10 cellular contexts compared by ENCODE assay signal in the genomic region with DNA sequence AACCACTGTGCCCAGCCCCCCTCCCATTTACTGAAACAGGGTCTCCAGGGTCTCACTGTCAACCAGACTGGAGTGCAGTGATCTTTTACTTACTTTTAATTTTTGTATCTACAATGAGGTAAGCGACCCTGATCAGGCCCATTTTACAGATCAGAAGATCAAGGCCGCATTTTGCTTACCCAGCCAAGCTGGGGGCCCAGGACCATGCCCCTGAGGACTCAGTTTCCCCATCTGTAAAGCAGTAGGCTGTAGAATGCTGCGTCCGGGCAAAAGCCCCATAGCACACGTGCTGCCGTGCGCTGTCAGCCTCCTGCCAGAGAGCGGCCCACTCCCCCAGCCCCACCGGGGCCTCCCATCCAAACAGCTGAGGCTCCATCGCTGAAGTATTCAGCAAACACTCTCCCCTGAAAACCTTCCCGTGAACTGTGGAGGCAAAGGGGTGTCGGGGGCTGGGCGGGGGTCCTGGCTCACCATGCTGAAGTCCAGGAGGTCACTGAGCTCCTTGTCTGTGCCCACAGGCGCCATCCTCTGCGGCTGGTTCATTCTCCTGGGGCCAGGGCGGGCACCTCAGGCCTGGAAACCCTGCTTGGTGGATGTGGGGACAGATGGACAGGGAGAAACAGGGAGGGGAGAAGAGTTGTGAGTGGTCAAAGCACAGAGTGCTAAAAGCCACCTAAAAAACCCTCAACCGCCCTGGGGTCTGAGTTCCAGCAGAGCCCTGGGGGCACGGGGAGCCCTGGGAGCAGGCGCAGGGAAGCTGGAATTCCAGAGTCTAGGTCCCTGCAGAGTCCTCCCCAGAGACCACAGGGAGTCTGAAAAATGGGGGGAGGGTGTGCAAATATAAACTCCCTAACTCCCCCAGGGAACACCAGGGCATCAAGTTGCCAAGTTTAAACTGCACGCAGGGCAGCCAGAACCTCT. TPM values are rescaled to one million over a fixed set of nuclear protein-coding genes. Genes with fewer than 3 reads are reported as not detected.
A peak's percentile ranks its signal among the peaks of the same experiment; 100 is the strongest.
DNase-seq lines count a peak whose midpoint lies in the region; ATAC-seq and TF ChIP-seq lines count a peak whose summit lies in the region.
"Had no signal": no experiment of that assay in that cellular context is flagged by ENCODE, and none has a peak within 500 bp of the region (broad histone marks: within the 10 kb centered on the region; RNA-seq: fewer than 3 reads in every experiment).

No MANE protein-coding gene starts in this region.

- CTCF ChIA-PET in activated naive CD4-positive, alpha-beta T cell treated with anti-CD3 and anti-CD28 coated beads for 36 hours (lab: Charles Lee), result interaction anchor here (0.5 to 1.2 kb wide), 5 partner anchors 19 to 105 kb away, joined by 3 to 4 read pairs (median 3); no protein-coding TSS in a partner anchor
- CTCF ChIA-PET in activated B cell treated with CpG ODN at 0.5 μM for 24 hours (lab: Charles Lee), result interaction anchor here (1.2 to 1.9 kb wide), 4 partner anchors 17 to 104 kb away, joined by 4 to 14 read pairs (median 5); no protein-coding TSS in a partner anchor

- H3K9me3 ChIP-seq in hepatocyte (ENCODE audit: low read depth), result no peaks in the 10 kb centered on the region
- H3K9me3 ChIP-seq in thoracic aorta, result no peaks in the 10 kb centered on the region

- H3K27ac ChIP-seq in hepatocyte (peak overlapping the region; percentile 88), thoracic aorta (no peak overlapping the region)

- H3K36me3 ChIP-seq in hepatocyte (replicated peaks; ENCODE audit: insufficient read depth, low read depth) (no peaks in the 10 kb centered on the region), thoracic aorta (no peaks in the 10 kb centered on the region)

- H3K36me3 Mint-ChIP-seq in activated naive CD4-positive, alpha-beta T cell treated with anti-CD3 and anti-CD28 coated beads for 36 hours (ENCODE audit: low read depth), result peaks cover 3% of the 10 kb centered on the region
- peaks cover 24% of the 10 kb centered on the region for H3K36me3 Mint-ChIP-seq in activated B cell treated with CpG ODN at 0.5 μM for 24 hours (ENCODE audit: low read depth)

- ATAC-seq in activated B cell treated with CpG ODN at 0.5 μM for 24 hours (ENCODE audit: low read depth), result no peak
- ATAC-seq in thoracic aorta (ENCODE audit: insufficient number of reproducible peaks, low FRiP score, low read depth), result no peak
- no peak for ATAC-seq in HG03469 (IDR thresholded peaks at IDR 0.05; ENCODE audit: unreplicated experiment)

- intact Hi-C loops in activated naive CD4-positive, alpha-beta T cell treated with anti-CD3 and anti-CD28 coated beads for 36 hours (cut with micrococcal nuclease), result loop anchor here (5.0 kb wide), 2 partner anchors 243 to 447 kb away; a partner anchor contains a TSS
- intact Hi-C loops in activated B cell treated with CpG ODN at 0.5 μM for 24 hours (cut with micrococcal nuclease), result loop anchor here (2.0 to 5.0 kb wide), 3 partner anchors 25 to 853 kb away; a partner anchor contains a TSS

- no peaks in the 10 kb centered on the region for H3K9me2 ChIP-seq in hepatocyte (replicated peaks; ENCODE audit: insufficient read depth)

- no peaks in the 10 kb centered on the region for H3K9me3 Mint-ChIP-seq in activated naive CD4-positive, alpha-beta T cell treated with anti-CD3 and anti-CD28 coated beads for 36 hours
- no peaks in the 10 kb centered on the region for H3K9me3 Mint-ChIP-seq in activated B cell treated with CpG ODN at 0.5 μM for 24 hours

- H3K4me3 ChIP-seq in hepatocyte (no peak overlapping the region), thoracic aorta (peak overlapping the region; percentile 93)

- H2AFZ ChIP-seq in hepatocyte, result no peak overlapping the region

- H3K27me3 ChIP-seq in hepatocyte, result no peaks in the 10 kb centered on the region
- no peaks in the 10 kb centered on the region for H3K27me3 ChIP-seq in thoracic aorta (replicated peaks; ENCODE audit: insufficient read depth)

- peak overlapping the region; percentile 82 for H3K4me3 Mint-ChIP-seq in activated naive CD4-positive, alpha-beta T cell treated with anti-CD3 and anti-CD28 coated beads for 36 hours
- peak overlapping the region; percentile 91 for H3K4me3 Mint-ChIP-seq in activated B cell treated with CpG ODN at 0.5 μM for 24 hours

- H4K20me1 ChIP-seq in hepatocyte (ENCODE audit: insufficient read depth, poor library complexity, severe bottlenecking), result peaks cover 31% of the 10 kb centered on the region

- DNase-seq in activated naive CD4-positive, alpha-beta T cell treated with anti-CD3 and anti-CD28 coated beads for 36 hours, result no peak
- DNase-seq in activated naive CD4-positive, alpha-beta T cell (lab: John Stamatoyannopoulos, UW), result no peak
- DNase-seq in activated B cell treated with CpG ODN at 0.5 μM for 24 hours, result no peak
- no peak for DNase-seq in hepatocyte (ENCODE audit: low spot score)
- DNase-seq in thoracic aorta (ENCODE audit: low spot score), result no peak
- no peak for DNase-seq in NCI-H446 (lab: John Stamatoyannopoulos, UW)
- no peak for DNase-seq in HK-2 (ENCODE audit: unreplicated experiment)
- DNase-seq: NCI-H1436; stimulated activated CD4-positive, alpha-beta T cell treated with anti-CD3 and anti-CD28 coated beads, Interleukin-12 subunit alpha, Interleukin-12 subunit beta, amount 100 ng/mL, for 4 hours had no signal

- H3K4me1 ChIP-seq in hepatocyte (ENCODE audit: insufficient read depth) (peaks cover 15% of the 10 kb centered on the region), thoracic aorta (ENCODE audit: control insufficient read depth in 1 of 2, low read depth in 2 of 2) (peaks cover 11 to 19% of the 10 kb centered on the region in 2 donors)

- peak overlapping the region; percentile 96 for H3K4me2 ChIP-seq in hepatocyte

- peaks cover 58% of the 10 kb centered on the region for H3K79me2 ChIP-seq in hepatocyte

- H3K27ac Mint-ChIP-seq in activated naive CD4-positive, alpha-beta T cell treated with anti-CD3 and anti-CD28 coated beads for 36 hours, result peak overlapping the region; percentile 62
- peak overlapping the region; percentile 92 for H3K27ac Mint-ChIP-seq in activated B cell treated with CpG ODN at 0.5 μM for 24 hours

- TF ChIP-seq CTCF in activated B cell treated with CpG ODN at 0.5 μM for 24 hours (IDR thresholded peaks at IDR 0.05) (no peak), hepatocyte (IDR thresholded peaks at IDR 0.05; ENCODE audit: poor library complexity) (no peak), thoracic aorta (IDR thresholded peaks at IDR 0.05) (no peak)

- H3K27me3 Mint-ChIP-seq in activated naive CD4-positive, alpha-beta T cell treated with anti-CD3 and anti-CD28 coated beads for 36 hours (ENCODE audit: low read depth), result no peaks in the 10 kb centered on the region
- no peaks in the 10 kb centered on the region for H3K27me3 Mint-ChIP-seq in activated B cell treated with CpG ODN at 0.5 μM for 24 hours

- POLR2A ChIA-PET in activated B cell treated with CpG ODN at 0.5 μM for 24 hours (lab: Charles Lee), result interaction anchor here (1.0 to 6.9 kb wide), 11 partner anchors 9 to 104 kb away, joined by 3 to 121 read pairs (median 6); a partner anchor contains a TSS

- peaks cover 19% of the 10 kb centered on the region for H3K4me1 Mint-ChIP-seq in activated naive CD4-positive, alpha-beta T cell treated with anti-CD3 and anti-CD28 coated beads for 36 hours (ENCODE audit: low read depth)
- peaks cover 62% of the 10 kb centered on the region for H3K4me1 Mint-ChIP-seq in activated B cell treated with CpG ODN at 0.5 μM for 24 hours

- whole genome bisulfite sequencing in hepatocyte (ENCODE audit: low lambda C conversion rate, missing lambda C conversion rate), result 84% methylated on average over 18 of the region's 20 CpGs

RNA-seq across cellular contexts. Expression of a gene that starts 2.4 kb away (rescaled TPM):
- 10 to 100 TPM; 84.8 to 86.7 TPM for total RNA-seq in activated naive CD4-positive, alpha-beta T cell treated with anti-CD3 and anti-CD28 coated beads for 36 hours
- total RNA-seq in activated B cell treated with CpG ODN at 0.5 μM for 24 hours (139 and 143 TPM in 2 replicates), hepatocyte (67.9 and 76.7 TPM in 2 replicates), thoracic aorta (10 to 100 TPM; 46.0 to 52.5 TPM)
- 93.7 and 125 TPM in 2 replicates for polyA plus RNA-seq in hepatocyte

RNA-seq across cellular contexts. Expression of a gene that starts 44.7 kb away (rescaled TPM):
- total RNA-seq in activated naive CD4-positive, alpha-beta T cell treated with anti-CD3 and anti-CD28 coated beads for 36 hours, result 100 to 1,000 TPM; 281 to 293 TPM
- 117 and 141 TPM in 2 replicates for total RNA-seq in activated B cell treated with CpG ODN at 0.5 μM for 24 hours
- 56.6 and 57.6 TPM in 2 replicates for total RNA-seq in hepatocyte
- 672 and 684 TPM in 2 replicates for polyA plus RNA-seq in hepatocyte
- 10 to 100 TPM; 32.7 to 51.9 TPM for total RNA-seq in thoracic aorta

RNA-seq across cellular contexts. Expression of a gene that starts 57.3 kb away (rescaled TPM):
- total RNA-seq in activated naive CD4-positive, alpha-beta T cell treated with anti-CD3 and anti-CD28 coated beads for 36 hours, result 10 to 100 TPM; 58.1 to 63.7 TPM
- total RNA-seq in activated B cell treated with CpG ODN at 0.5 μM for 24 hours (91.9 and 96.9 TPM in 2 replicates), hepatocyte (84.2 and 84.5 TPM in 2 replicates), thoracic aorta (100 to 1,000 TPM in 1 of 2 donors, 10 to 100 TPM in 1; 97.8 to 102 TPM)
- 56.3 and 66.6 TPM in 2 replicates for polyA plus RNA-seq in hepatocyte
